22 cellular contexts compared by ENCODE assay signal in the genomic region with DNA sequence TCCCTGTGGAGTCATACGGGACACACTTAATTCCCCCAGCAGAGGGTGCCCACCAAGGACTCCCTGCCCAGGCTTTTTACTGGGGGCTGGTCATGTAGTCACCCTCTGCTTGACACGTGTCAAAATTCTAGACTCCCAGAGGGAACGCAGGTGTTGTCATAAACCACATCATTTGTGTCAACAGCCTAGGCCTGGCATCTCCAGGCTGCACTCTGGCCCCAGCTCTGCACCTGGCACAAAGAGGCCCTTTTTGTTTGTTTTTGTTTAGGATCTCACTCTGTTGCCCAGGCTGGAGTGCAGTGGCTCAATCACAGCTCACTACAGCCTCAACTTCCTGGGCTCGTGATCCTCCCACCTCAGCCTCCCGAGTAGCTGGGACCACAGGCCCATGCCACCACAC.
"Had no signal": no experiment of that assay in that cellular context is flagged by ENCODE, and none has a peak within 500 bp of the region (broad histone marks: within the 10 kb centered on the region; RNA-seq: fewer than 3 reads in every experiment).

No MANE protein-coding gene starts in this region.

- DNase-seq: activated CD4-positive, alpha-beta memory T cell treated with anti-CD3 and anti-CD28 coated beads for 36 hours; activated CD4-positive, alpha-beta T cell treated with anti-CD3 and anti-CD28 coated beads for 48 hours; activated effector memory CD4-positive, alpha-beta T cell treated with Interleukin-2 at 50 U/mL for 16 hours; activated naive CD4-positive, alpha-beta T cell treated with anti-CD3 and anti-CD28 coated beads for 36 hours; activated naive CD8-positive, alpha-beta T cell treated with anti-CD3 and anti-CD28 coated beads, Interleukin-2, amount 10 ng/mL, durations not matched to agents 7 days and 5 days; activated T-cell treated with anti-CD3 and anti-CD28 coated beads, Interleukin-2, amount 50 U/mL, for 72 hours; amniotic stem cell; dermis blood vessel endothelial cell; effector memory CD4-positive, alpha-beta T cell; foreskin melanocyte; immature natural killer cell; naive B cell; occipital lobe; sigmoid colon; stimulated activated CD4-positive, alpha-beta T cell treated with anti-CD3 and anti-CD28 coated beads, Interleukin-2, amount 100 ng/mL, for 48 hours; stimulated activated CD8-positive, alpha-beta memory T cell treated with anti-CD3 and anti-CD28 coated beads, Interleukin-4, amount 100 ng/mL, for 48 hours; stimulated activated naive CD4-positive, alpha-beta T cell; T-helper 17 cell; upper lobe of right lung had no signal

- H3K27ac ChIP-seq: cardiac muscle cell, hepatocyte, left lung, sigmoid colon, upper lobe of right lung had no signal

- ATAC-seq: activated T-cell treated with anti-CD3 and anti-CD28 coated beads, Interleukin-2, amount 50 U/mL, for 72 hours; T-helper 17 cell had no signal
